1 cellular context compared by ENCODE assay signal in the genomic region with DNA sequence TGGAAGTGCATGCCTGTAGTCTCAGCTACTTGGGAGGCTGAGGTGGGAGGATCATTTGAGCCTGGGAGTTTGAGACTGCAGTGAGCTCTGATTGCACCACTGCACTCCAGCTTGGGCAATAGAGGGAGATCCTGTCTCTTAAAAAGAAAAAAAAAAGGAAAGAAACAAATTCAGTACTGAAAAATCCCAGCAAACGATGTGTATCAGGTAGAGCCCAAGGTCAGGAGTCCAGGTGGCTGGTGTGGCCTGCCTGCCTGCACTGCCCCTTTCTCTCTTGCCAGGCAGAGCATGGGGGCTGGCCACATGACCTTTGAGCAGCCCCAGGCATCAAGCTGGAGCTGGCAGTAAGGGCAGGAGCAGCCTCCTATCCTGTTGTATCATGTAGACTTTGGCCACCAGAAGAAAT.
A peak's percentile ranks its signal among the peaks of the same experiment; 100 is the strongest.
TF ChIP-seq lines count a peak whose summit lies in the region.

No MANE protein-coding gene starts in this region.

TF ChIP-seq in HepG2, 621 proteins besides CTCF, POLR2A, EP300 and RAD21 (continued from another document and continues in another):
- TF ChIP-seq HOXA9 (CRISPR knock-in tag; IDR thresholded peaks at IDR 0.05; ENCODE audit: borderline replicate concordance) (no peak), TRIM24 (CRISPR knock-in tag; IDR thresholded peaks at IDR 0.05) (0 out of 2 replicates have a peak, but pooled peaks have one; percentile 13), HNF4G (IDR thresholded peaks at IDR 0.05; ENCODE audit: borderline replicate concordance, low read depth, low read length) (peak; percentile 86), HNF4G (CRISPR knock-in tag; IDR thresholded peaks at IDR 0.05; ENCODE audit: borderline replicate concordance, low read depth) (peak; percentile 86; the same call in 1 of the 2 replicates), ZKSCAN8 (CRISPR knock-in tag; IDR thresholded peaks at IDR 0.05; ENCODE audit: borderline replicate concordance) (no peak), ZBTB1 (CRISPR knock-in tag; IDR thresholded peaks at IDR 0.05; ENCODE audit: borderline replicate concordance) (no peak), REPIN1 (CRISPR knock-in tag; IDR thresholded peaks at IDR 0.05; ENCODE audit: borderline replicate concordance, low read depth) (0 out of 2 replicates have a peak, but pooled peaks have one; percentile 37), HCFC1 (IDR thresholded peaks at IDR 0.05; ENCODE audit: low read depth, low read length) (no peak), TBL1XR1 (IDR thresholded peaks at IDR 0.05; ENCODE audit: borderline replicate concordance, low read length, partially characterized antibody) (no peak), JUN (CRISPR knock-in tag; IDR thresholded peaks at IDR 0.05) (no peak), ZNF720 (CRISPR knock-in tag; IDR thresholded peaks at IDR 0.05) (no peak), WIZ (CRISPR knock-in tag; IDR thresholded peaks at IDR 0.05) (0 out of 2 replicates have a peak, but pooled peaks have one; percentile 19), ZNF30 (CRISPR knock-in tag; IDR thresholded peaks at IDR 0.05) (no peak), RFX3 (CRISPR knock-in tag; IDR thresholded peaks at IDR 0.05) (no peak), ZNF225 (CRISPR knock-in tag; IDR thresholded peaks at IDR 0.05) (no peak), ZNF776 (CRISPR knock-in tag; IDR thresholded peaks at IDR 0.05) (no peak), ZNF142 (CRISPR knock-in tag; IDR thresholded peaks at IDR 0.05) (no peak), ZNF160 (CRISPR knock-in tag; IDR thresholded peaks at IDR 0.05) (no peak), ZFP36L1 (CRISPR knock-in tag; IDR thresholded peaks at IDR 0.05) (no peak), SYNCRIP (IDR thresholded peaks at IDR 0.05; ENCODE audit: insufficient read depth, low read depth, low read length) (no peak), ZNF468 (CRISPR knock-in tag; IDR thresholded peaks at IDR 0.05) (no peak), ZNF7 (CRISPR knock-in tag; IDR thresholded peaks at IDR 0.05) (no peak), U2AF1 (optimal IDR thresholded peaks at IDR 0.05; ENCODE audit: low read depth, low read length) (no peak), ZNF263 (CRISPR knock-in tag; IDR thresholded peaks at IDR 0.05) (no peak), SAP130 (CRISPR knock-in tag; IDR thresholded peaks at IDR 0.05; ENCODE audit: low read depth) (peak; percentile 49; the same call in 1 of the 2 replicates), AHR (CRISPR knock-in tag; IDR thresholded peaks at IDR 0.05) (no peak), PRDM4 (CRISPR knock-in tag; IDR thresholded peaks at IDR 0.05; ENCODE audit: borderline replicate concordance) (no peak), TBX2 (CRISPR knock-in tag; IDR thresholded peaks at IDR 0.05; ENCODE audit: borderline replicate concordance) (0 out of 2 replicates have a peak, but pooled peaks have one; percentile 33), ZFX (CRISPR knock-in tag; IDR thresholded peaks at IDR 0.05; ENCODE audit: low read depth) (peak; percentile 42; the same call in 1 of the 2 replicates), SRF (IDR thresholded peaks at IDR 0.05; ENCODE audit: low read depth, low read length) (no peak), ZNF709 (CRISPR knock-in tag; IDR thresholded peaks at IDR 0.05) (no peak)
- TF ChIP-seq, protein P1, sequence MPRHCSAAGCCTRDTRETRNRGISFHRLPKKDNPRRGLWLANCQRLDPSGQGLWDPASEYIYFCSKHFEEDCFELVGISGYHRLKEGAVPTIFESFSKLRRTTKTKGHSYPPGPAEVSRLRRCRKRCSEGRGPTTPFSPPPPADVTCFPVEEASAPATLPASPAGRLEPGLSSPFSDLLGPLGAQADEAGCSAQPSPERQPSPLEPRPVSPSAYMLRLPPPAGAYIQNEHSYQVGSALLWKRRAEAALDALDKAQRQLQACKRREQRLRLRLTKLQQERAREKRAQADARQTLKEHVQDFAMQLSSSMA (CRISPR knock-in tag; IDR thresholded peaks at IDR 0.05): no peak
- TF ChIP-seq, protein P2, sequence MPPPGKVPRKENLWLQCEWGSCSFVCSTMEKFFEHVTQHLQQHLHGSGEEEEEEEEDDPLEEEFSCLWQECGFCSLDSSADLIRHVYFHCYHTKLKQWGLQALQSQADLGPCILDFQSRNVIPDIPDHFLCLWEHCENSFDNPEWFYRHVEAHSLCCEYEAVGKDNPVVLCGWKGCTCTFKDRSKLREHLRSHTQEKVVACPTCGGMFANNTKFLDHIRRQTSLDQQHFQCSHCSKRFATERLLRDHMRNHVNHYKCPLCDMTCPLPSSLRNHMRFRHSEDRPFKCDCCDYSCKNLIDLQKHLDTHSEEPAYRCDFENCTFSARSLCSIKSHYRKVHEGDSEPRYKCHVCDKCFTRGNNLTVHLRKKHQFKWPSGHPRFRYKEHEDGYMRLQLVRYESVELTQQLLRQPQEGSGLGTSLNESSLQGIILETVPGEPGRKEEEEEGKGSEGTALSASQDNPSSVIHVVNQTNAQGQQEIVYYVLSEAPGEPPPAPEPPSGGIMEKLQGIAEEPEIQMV (CRISPR knock-in tag; IDR thresholded peaks at IDR 0.05; ENCODE audit: low read depth): no peak
- TF ChIP-seq, protein P3, sequence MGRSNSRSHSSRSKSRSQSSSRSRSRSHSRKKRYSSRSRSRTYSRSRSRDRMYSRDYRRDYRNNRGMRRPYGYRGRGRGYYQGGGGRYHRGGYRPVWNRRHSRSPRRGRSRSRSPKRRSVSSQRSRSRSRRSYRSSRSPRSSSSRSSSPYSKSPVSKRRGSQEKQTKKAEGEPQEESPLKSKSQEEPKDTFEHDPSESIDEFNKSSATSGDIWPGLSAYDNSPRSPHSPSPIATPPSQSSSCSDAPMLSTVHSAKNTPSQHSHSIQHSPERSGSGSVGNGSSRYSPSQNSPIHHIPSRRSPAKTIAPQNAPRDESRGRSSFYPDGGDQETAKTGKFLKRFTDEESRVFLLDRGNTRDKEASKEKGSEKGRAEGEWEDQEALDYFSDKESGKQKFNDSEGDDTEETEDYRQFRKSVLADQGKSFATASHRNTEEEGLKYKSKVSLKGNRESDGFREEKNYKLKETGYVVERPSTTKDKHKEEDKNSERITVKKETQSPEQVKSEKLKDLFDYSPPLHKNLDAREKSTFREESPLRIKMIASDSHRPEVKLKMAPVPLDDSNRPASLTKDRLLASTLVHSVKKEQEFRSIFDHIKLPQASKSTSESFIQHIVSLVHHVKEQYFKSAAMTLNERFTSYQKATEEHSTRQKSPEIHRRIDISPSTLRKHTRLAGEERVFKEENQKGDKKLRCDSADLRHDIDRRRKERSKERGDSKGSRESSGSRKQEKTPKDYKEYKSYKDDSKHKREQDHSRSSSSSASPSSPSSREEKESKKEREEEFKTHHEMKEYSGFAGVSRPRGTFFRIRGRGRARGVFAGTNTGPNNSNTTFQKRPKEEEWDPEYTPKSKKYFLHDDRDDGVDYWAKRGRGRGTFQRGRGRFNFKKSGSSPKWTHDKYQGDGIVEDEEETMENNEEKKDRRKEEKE (IDR thresholded peaks at IDR 0.05): no peak
- TF ChIP-seq, protein P4, sequence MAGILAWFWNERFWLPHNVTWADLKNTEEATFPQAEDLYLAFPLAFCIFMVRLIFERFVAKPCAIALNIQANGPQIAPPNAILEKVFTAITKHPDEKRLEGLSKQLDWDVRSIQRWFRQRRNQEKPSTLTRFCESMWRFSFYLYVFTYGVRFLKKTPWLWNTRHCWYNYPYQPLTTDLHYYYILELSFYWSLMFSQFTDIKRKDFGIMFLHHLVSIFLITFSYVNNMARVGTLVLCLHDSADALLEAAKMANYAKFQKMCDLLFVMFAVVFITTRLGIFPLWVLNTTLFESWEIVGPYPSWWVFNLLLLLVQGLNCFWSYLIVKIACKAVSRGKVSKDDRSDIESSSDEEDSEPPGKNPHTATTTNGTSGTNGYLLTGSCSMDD (CRISPR knock-in tag; IDR thresholded peaks at IDR 0.05): no peak
- TF ChIP-seq, protein P5, sequence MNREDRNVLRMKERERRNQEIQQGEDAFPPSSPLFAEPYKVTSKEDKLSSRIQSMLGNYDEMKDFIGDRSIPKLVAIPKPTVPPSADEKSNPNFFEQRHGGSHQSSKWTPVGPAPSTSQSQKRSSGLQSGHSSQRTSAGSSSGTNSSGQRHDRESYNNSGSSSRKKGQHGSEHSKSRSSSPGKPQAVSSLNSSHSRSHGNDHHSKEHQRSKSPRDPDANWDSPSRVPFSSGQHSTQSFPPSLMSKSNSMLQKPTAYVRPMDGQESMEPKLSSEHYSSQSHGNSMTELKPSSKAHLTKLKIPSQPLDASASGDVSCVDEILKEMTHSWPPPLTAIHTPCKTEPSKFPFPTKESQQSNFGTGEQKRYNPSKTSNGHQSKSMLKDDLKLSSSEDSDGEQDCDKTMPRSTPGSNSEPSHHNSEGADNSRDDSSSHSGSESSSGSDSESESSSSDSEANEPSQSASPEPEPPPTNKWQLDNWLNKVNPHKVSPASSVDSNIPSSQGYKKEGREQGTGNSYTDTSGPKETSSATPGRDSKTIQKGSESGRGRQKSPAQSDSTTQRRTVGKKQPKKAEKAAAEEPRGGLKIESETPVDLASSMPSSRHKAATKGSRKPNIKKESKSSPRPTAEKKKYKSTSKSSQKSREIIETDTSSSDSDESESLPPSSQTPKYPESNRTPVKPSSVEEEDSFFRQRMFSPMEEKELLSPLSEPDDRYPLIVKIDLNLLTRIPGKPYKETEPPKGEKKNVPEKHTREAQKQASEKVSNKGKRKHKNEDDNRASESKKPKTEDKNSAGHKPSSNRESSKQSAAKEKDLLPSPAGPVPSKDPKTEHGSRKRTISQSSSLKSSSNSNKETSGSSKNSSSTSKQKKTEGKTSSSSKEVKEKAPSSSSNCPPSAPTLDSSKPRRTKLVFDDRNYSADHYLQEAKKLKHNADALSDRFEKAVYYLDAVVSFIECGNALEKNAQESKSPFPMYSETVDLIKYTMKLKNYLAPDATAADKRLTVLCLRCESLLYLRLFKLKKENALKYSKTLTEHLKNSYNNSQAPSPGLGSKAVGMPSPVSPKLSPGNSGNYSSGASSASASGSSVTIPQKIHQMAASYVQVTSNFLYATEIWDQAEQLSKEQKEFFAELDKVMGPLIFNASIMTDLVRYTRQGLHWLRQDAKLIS (CRISPR knock-in tag; IDR thresholded peaks at IDR 0.05): no peak
- TF ChIP-seq, protein P6, sequence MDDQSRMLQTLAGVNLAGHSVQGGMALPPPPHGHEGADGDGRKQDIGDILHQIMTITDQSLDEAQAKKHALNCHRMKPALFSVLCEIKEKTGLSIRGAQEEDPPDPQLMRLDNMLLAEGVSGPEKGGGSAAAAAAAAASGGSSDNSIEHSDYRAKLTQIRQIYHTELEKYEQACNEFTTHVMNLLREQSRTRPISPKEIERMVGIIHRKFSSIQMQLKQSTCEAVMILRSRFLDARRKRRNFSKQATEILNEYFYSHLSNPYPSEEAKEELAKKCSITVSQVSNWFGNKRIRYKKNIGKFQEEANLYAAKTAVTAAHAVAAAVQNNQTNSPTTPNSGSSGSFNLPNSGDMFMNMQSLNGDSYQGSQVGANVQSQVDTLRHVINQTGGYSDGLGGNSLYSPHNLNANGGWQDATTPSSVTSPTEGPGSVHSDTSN (CRISPR knock-in tag; IDR thresholded peaks at IDR 0.05; ENCODE audit: borderline replicate concordance): no peak
- TF ChIP-seq, protein P7, sequence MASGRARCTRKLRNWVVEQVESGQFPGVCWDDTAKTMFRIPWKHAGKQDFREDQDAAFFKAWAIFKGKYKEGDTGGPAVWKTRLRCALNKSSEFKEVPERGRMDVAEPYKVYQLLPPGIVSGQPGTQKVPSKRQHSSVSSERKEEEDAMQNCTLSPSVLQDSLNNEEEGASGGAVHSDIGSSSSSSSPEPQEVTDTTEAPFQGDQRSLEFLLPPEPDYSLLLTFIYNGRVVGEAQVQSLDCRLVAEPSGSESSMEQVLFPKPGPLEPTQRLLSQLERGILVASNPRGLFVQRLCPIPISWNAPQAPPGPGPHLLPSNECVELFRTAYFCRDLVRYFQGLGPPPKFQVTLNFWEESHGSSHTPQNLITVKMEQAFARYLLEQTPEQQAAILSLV (CRISPR knock-in tag; IDR thresholded peaks at IDR 0.05; ENCODE audit: borderline replicate concordance): no peak
